17 cellular contexts compared by ENCODE assay signal in the genomic region with DNA sequence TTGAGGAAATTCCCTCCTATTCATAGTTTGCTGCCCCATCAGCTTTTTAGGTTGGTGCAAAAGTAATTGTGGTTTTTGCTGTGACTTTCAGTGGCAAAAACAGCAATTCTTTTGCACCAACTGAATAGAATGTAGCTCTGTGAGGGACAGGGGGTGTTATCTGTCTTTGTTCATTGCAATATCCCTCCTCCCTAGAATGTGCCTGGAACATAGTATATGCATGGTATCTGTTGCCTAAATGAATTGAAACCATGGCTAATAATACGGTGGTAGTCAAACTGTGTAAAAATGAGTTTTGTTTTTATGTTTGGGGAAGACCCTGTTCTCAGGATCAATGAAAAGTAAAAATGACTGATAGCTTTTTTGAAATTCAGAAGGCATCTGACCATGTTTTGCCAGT.
"Had no signal": no experiment of that assay in that cellular context is flagged by ENCODE, and none has a peak within 500 bp of the region (broad histone marks: within the 10 kb centered on the region; RNA-seq: fewer than 3 reads in every experiment).

No MANE protein-coding gene starts in this region.

- H3K9me3 ChIP-seq: colonic mucosa, heart left ventricle, neutrophil, tibial artery, vagina had no signal

- H3K4me1 ChIP-seq: colonic mucosa, tibial artery, vagina had no signal

- H3K9me3 Mint-ChIP-seq: naive B cell had no signal

- H3K27me3 Mint-ChIP-seq: naive B cell had no signal

- ATAC-seq: heart left ventricle, left colon had no signal

- H3K27me3 ChIP-seq: colonic mucosa, heart left ventricle, neutrophil, tibial artery, vagina had no signal

- H3K4me3 ChIP-seq: colonic mucosa, heart left ventricle, lung, tibial artery, vagina had no signal

- DNase-seq: activated CD4-positive, alpha-beta T cell treated with anti-CD3 and anti-CD28 coated beads for 1 hour; activated CD8-positive, alpha-beta memory T cell treated with anti-CD3 and anti-CD28 coated beads for 24 hours; activated gamma-delta T cell treated with Interleukin-2 at 50 U/mL for 16 hours; colonic mucosa; foreskin melanocyte; heart left ventricle; left colon; naive B cell; retina; stimulated activated CD4-positive, alpha-beta T cell treated with anti-CD3 and anti-CD28 coated beads, Interleukin-15, amount 100 ng/mL, for 24 hours; stimulated activated CD4-positive, alpha-beta T cell treated with anti-CD3 and anti-CD28 coated beads, Interleukin-4, amount 100 ng/mL, for 24 hours; T-helper 9 cell; tibial artery had no signal

- H3K27ac ChIP-seq: colonic mucosa, heart left ventricle, neutrophil, tibial artery, vagina had no signal

- H3K36me3 ChIP-seq: colonic mucosa had no signal

- FAIRE-seq: endothelial cell of umbilical vein had no signal
